ENCODE assay signal across 1 cellular context in genomic region chr3:150603090-150603887, GRCh38.
A peak's percentile ranks its signal among the peaks of the same experiment; 100 is the strongest.
TF ChIP-seq lines count a peak whose summit lies in the region.

A gene with protein sequence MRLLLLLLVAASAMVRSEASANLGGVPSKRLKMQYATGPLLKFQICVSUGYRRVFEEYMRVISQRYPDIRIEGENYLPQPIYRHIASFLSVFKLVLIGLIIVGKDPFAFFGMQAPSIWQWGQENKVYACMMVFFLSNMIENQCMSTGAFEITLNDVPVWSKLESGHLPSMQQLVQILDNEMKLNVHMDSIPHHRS (plus strand): TSS chr3:150603321. CDS start chr3:150603363, 42 bp downstream.

TF ChIP-seq in K562, 482 proteins besides CTCF, POLR2A, EP300 and RAD21 (continued from another document and continues in another):
- TF ChIP-seq, protein P1, sequence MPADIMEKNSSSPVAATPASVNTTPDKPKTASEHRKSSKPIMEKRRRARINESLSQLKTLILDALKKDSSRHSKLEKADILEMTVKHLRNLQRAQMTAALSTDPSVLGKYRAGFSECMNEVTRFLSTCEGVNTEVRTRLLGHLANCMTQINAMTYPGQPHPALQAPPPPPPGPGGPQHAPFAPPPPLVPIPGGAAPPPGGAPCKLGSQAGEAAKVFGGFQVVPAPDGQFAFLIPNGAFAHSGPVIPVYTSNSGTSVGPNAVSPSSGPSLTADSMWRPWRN (IDR thresholded peaks at IDR 0.05; ENCODE audit: low read depth), result no peak
- peak in 1 of 2 experiments; percentile 40; a peak in 2 of 4 replicates for TF ChIP-seq FOXK2 (conservative IDR thresholded peaks at IDR 0.05 in 1 of 2, IDR thresholded peaks at IDR 0.05 in 1 of 2; ENCODE audit: low read depth in 2 of 2)
- TF ChIP-seq FOXJ3 (CRISPR knock-in tag; IDR thresholded peaks at IDR 0.05), result no peak
- TF ChIP-seq E2F8 (IDR thresholded peaks at IDR 0.05; ENCODE audit: low read depth, partially characterized antibody), result no peak
- TF ChIP-seq, protein P2, sequence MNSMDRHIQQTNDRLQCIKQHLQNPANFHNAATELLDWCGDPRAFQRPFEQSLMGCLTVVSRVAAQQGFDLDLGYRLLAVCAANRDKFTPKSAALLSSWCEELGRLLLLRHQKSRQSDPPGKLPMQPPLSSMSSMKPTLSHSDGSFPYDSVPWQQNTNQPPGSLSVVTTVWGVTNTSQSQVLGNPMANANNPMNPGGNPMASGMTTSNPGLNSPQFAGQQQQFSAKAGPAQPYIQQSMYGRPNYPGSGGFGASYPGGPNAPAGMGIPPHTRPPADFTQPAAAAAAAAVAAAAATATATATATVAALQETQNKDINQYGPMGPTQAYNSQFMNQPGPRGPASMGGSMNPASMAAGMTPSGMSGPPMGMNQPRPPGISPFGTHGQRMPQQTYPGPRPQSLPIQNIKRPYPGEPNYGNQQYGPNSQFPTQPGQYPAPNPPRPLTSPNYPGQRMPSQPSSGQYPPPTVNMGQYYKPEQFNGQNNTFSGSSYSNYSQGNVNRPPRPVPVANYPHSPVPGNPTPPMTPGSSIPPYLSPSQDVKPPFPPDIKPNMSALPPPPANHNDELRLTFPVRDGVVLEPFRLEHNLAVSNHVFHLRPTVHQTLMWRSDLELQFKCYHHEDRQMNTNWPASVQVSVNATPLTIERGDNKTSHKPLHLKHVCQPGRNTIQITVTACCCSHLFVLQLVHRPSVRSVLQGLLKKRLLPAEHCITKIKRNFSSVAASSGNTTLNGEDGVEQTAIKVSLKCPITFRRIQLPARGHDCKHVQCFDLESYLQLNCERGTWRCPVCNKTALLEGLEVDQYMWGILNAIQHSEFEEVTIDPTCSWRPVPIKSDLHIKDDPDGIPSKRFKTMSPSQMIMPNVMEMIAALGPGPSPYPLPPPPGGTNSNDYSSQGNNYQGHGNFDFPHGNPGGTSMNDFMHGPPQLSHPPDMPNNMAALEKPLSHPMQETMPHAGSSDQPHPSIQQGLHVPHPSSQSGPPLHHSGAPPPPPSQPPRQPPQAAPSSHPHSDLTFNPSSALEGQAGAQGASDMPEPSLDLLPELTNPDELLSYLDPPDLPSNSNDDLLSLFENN (IDR thresholded peaks at IDR 0.05; ENCODE audit: low read depth in 2 of 2, low read length in 2 of 2), result peak in 1 of 2 experiments; percentile 69; a peak in 2 of 4 replicates
- no peak for TF ChIP-seq TRIM28 (IDR thresholded peaks at IDR 0.05)
- no peak for TF ChIP-seq NR3C1 (CRISPR knock-in tag; IDR thresholded peaks at IDR 0.05)
- TF ChIP-seq ZHX1 (conservative IDR thresholded peaks at IDR 0.05; ENCODE audit: low read length), result 0 out of 2 replicates have a peak, but pooled peaks have one; percentile 39
- TF ChIP-seq, protein P3, sequence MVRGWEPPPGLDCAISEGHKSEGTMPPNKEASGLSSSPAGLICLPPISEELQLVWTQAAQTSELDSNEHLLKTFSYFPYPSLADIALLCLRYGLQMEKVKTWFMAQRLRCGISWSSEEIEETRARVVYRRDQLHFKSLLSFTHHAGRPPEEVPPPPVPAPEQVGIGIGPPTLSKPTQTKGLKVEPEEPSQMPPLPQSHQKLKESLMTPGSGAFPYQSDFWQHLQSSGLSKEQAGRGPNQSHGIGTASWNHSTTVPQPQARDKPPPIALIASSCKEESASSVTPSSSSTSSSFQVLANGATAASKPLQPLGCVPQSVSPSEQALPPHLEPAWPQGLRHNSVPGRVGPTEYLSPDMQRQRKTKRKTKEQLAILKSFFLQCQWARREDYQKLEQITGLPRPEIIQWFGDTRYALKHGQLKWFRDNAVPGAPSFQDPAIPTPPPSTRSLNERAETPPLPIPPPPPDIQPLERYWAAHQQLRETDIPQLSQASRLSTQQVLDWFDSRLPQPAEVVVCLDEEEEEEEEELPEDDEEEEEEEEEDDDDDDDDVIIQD (CRISPR knock-in tag; IDR thresholded peaks at IDR 0.05), result no peak
- no peak for TF ChIP-seq ZNF589 (CRISPR knock-in tag; IDR thresholded peaks at IDR 0.05; ENCODE audit: low read depth)
- TF ChIP-seq PCBP2 (IDR thresholded peaks at IDR 0.05; ENCODE audit: low read depth, low read length, poor library complexity, severe bottlenecking), result no peak
- no peak for TF ChIP-seq ZBTB12 (CRISPR knock-in tag; IDR thresholded peaks at IDR 0.05)
- no peak for TF ChIP-seq HDGF (IDR thresholded peaks at IDR 0.05)
- peak; percentile 42; the same call in 1 of the 2 replicates for TF ChIP-seq CREB3L1 (IDR thresholded peaks at IDR 0.05; ENCODE audit: borderline replicate concordance, low read depth)
- no peak for TF ChIP-seq ZKSCAN3 (CRISPR knock-in tag; IDR thresholded peaks at IDR 0.05)
- TF ChIP-seq EWSR1 (IDR thresholded peaks at IDR 0.05; ENCODE audit: borderline replicate concordance, low read depth, partially characterized antibody), result no peak
- TF ChIP-seq ZNF436 (CRISPR knock-in tag; IDR thresholded peaks at IDR 0.05), result no peak
- TF ChIP-seq, protein P4, sequence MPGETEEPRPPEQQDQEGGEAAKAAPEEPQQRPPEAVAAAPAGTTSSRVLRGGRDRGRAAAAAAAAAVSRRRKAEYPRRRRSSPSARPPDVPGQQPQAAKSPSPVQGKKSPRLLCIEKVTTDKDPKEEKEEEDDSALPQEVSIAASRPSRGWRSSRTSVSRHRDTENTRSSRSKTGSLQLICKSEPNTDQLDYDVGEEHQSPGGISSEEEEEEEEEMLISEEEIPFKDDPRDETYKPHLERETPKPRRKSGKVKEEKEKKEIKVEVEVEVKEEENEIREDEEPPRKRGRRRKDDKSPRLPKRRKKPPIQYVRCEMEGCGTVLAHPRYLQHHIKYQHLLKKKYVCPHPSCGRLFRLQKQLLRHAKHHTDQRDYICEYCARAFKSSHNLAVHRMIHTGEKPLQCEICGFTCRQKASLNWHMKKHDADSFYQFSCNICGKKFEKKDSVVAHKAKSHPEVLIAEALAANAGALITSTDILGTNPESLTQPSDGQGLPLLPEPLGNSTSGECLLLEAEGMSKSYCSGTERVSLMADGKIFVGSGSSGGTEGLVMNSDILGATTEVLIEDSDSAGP (CRISPR knock-in tag; IDR thresholded peaks at IDR 0.05), result peak; percentile 63; the same call in 1 of the 2 replicates
- TF ChIP-seq, protein P5, sequence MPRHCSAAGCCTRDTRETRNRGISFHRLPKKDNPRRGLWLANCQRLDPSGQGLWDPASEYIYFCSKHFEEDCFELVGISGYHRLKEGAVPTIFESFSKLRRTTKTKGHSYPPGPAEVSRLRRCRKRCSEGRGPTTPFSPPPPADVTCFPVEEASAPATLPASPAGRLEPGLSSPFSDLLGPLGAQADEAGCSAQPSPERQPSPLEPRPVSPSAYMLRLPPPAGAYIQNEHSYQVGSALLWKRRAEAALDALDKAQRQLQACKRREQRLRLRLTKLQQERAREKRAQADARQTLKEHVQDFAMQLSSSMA (CRISPR knock-in tag; IDR thresholded peaks at IDR 0.05), result no peak
- TF ChIP-seq BCLAF1 (IDR thresholded peaks at IDR 0.05; ENCODE audit: borderline replicate concordance in 1 of 2, control insufficient read depth in 1 of 2, low read depth in 2 of 2, low read length in 1 of 2), result no peak
- TF ChIP-seq FOXM1 (IDR thresholded peaks at IDR 0.05; ENCODE audit: low read depth), result no peak
- TF ChIP-seq FOXM1 (CRISPR knock-in tag; IDR thresholded peaks at IDR 0.05; ENCODE audit: low read depth), result no peak; the same call in 1 of the 2 replicates
- no peak for TF ChIP-seq FOXJ2 (tag; IDR thresholded peaks at IDR 0.05)
- TF ChIP-seq MXI1 (IDR thresholded peaks at IDR 0.05; ENCODE audit: low read depth, low read length), result no peak; the same call in 1 of the 2 replicates
- TF ChIP-seq BRCA1 (IDR thresholded peaks at IDR 0.05), result no peak
- 0 out of 2 replicates have a peak, but pooled peaks have one; percentile 92 for TF ChIP-seq BRCA1 (CRISPR knock-in tag; IDR thresholded peaks at IDR 0.05)
- TF ChIP-seq NCOA2 (IDR thresholded peaks at IDR 0.05; ENCODE audit: partially characterized antibody in 2 of 2), result no peak
- TF ChIP-seq FOXA1 (IDR thresholded peaks at IDR 0.05; ENCODE audit: borderline replicate concordance), result no peak
- no peak for TF ChIP-seq SRSF7 (optimal IDR thresholded peaks at IDR 0.05; ENCODE audit: low read depth, low read length)
- TF ChIP-seq MXD1 (CRISPR knock-in tag; IDR thresholded peaks at IDR 0.05; ENCODE audit: borderline replicate concordance, poor library complexity, severe bottlenecking), result no peak
- TF ChIP-seq CEBPB (tag; IDR thresholded peaks at IDR 0.05), result no peak
- peak; percentile 76 for TF ChIP-seq EP400 (IDR thresholded peaks at IDR 0.05)
- no peak for TF ChIP-seq KLF6 (CRISPR knock-in tag; IDR thresholded peaks at IDR 0.05; ENCODE audit: borderline replicate concordance)
- TF ChIP-seq CBFA2T2 (conservative IDR thresholded peaks at IDR 0.05), result no peak
- no peak for TF ChIP-seq NELFE (IDR thresholded peaks at IDR 0.05; ENCODE audit: insufficient read depth, insufficient read length)
- TF ChIP-seq STAT5B (CRISPR knock-in tag; IDR thresholded peaks at IDR 0.05), result no peak
